ENCODE assay signal across 15 cellular contexts in the genomic region with DNA sequence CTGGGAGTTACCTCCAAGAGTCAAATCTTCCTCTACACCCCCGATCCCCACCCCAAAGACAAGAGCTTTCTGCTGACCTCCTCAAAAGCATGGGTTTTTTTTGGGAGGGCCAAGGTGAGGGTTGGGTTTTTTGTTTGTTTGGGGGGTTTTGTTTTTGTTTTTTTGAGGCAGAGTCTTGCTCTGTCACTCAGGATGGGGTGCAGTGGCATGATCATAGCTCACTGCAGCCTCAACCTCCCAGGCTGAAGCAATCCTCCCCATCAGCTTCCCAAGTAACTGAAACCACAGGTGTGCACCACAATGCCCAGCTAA. TPM values are rescaled to one million over a fixed set of nuclear protein-coding genes. Genes with fewer than 3 reads are reported as not detected.
"Had no signal": no experiment of that assay in that cellular context is flagged by ENCODE, and none has a peak within 500 bp of the region (broad histone marks: within the 10 kb centered on the region; RNA-seq: fewer than 3 reads in every experiment).

No MANE protein-coding gene starts in this region.

- H3K4me3 Mint-ChIP-seq: activated CD8-positive, alpha-beta memory T cell treated with anti-CD3 and anti-CD28 coated beads, Interleukin-2, amount 10 ng/mL, durations not matched to agents 7 days and 5 days; stimulated activated naive CD8-positive, alpha-beta T cell treated with anti-CD3 and anti-CD28 coated beads, Interleukin-15, Interleukin-2, amounts not matched to agents 100 ng/mL and 50 ng/mL, for 24 hours; T-cell had no signal

- H3K9me3 Mint-ChIP-seq: stimulated activated naive CD8-positive, alpha-beta T cell treated with anti-CD3 and anti-CD28 coated beads, Interleukin-15, Interleukin-2, amounts not matched to agents 100 ng/mL and 50 ng/mL, for 24 hours; T-cell had no signal

- H3K36me3 ChIP-seq: adrenal gland, suprapubic skin, upper lobe of right lung had no signal

- H3K9me3 ChIP-seq: adrenal gland, suprapubic skin, upper lobe of right lung had no signal

- H3K4me3 ChIP-seq: adrenal gland, skin epidermis, suprapubic skin, upper lobe of right lung had no signal

- H3K4me1 ChIP-seq: adrenal gland, upper lobe of right lung had no signal

- H3K36me3 Mint-ChIP-seq: activated CD8-positive, alpha-beta memory T cell treated with anti-CD3 and anti-CD28 coated beads, Interleukin-2, amount 10 ng/mL, durations not matched to agents 7 days and 5 days; T-cell had no signal

- DNase-seq: activated CD4-positive, CD25-positive, alpha-beta regulatory T cell treated with anti-CD3 and anti-CD28 coated beads, Interleukin-2, amount 50 U/mL, for 72 hours; activated CD8-positive, alpha-beta memory T cell treated with anti-CD3 and anti-CD28 coated beads, Interleukin-2, amount 10 ng/mL, durations not matched to agents 7 days and 5 days; activated effector memory CD4-positive, alpha-beta T cell treated with Interleukin-2 at 50 U/mL for 16 hours; activated naive CD4-positive, alpha-beta T cell treated with anti-CD3 and anti-CD28 coated beads, Interleukin-2, amount 50 U/mL, for 16 hours; occipital lobe; stimulated activated CD8-positive, alpha-beta memory T cell treated with anti-CD3 and anti-CD28 coated beads, Interleukin-4, amount 100 ng/mL, for 48 hours; T-helper 9 cell; upper lobe of right lung had no signal

- H3K27ac Mint-ChIP-seq: activated CD8-positive, alpha-beta memory T cell treated with anti-CD3 and anti-CD28 coated beads, Interleukin-2, amount 10 ng/mL, durations not matched to agents 7 days and 5 days; stimulated activated naive CD8-positive, alpha-beta T cell treated with anti-CD3 and anti-CD28 coated beads, Interleukin-15, Interleukin-2, amounts not matched to agents 100 ng/mL and 50 ng/mL, for 24 hours; T-cell had no signal

- H3K27ac ChIP-seq: adrenal gland, skin epidermis, suprapubic skin, upper lobe of right lung had no signal

- H3K27me3 ChIP-seq: dorsolateral prefrontal cortex had no signal

RNA-seq across cellular contexts. Expression of gene JAKMIP1, which starts 50.6 kb away (rescaled TPM):
- total RNA-seq: lung microvascular endothelial cell had no signal
